10 cellular contexts compared by ENCODE assay signal in the genomic region with DNA sequence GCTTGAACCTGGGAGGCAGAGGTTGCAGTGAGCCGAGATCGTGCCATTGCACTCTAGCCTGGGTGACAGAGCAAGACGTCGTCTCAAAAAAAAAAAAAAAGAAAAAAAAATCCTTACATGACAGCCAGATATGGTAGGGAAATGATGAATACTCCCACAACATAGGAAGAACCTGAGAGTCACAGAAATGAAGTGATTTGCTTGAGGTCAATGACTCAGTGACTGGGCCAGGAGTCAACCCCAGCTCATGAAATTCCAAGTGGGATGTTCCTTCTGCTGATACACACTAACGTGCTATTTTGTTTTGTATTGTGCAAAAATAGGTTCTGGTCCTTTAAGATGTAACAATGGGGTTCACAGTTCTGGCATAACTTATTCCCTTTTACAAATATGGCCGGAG. TPM values are rescaled to one million over a fixed set of nuclear protein-coding genes. Genes with fewer than 3 reads are reported as not detected.
DNase-seq lines count a peak whose midpoint lies in the region; ATAC-seq and TF ChIP-seq lines count a peak whose summit lies in the region.
"Had no signal": no experiment of that assay in that cellular context is flagged by ENCODE, and none has a peak within 500 bp of the region (broad histone marks: within the 10 kb centered on the region; RNA-seq: fewer than 3 reads in every experiment).

No MANE protein-coding gene starts in this region.

- no peak overlapping the region for H3K27ac ChIP-seq in testis
- H3K27ac ChIP-seq: BLaER1 treated with 17β-estradiol and CSF1 and Interleukin-3, amounts not matched to agents 10 nM and 100 nM had no signal

- no peaks in the 10 kb centered on the region for H3K9me3 Mint-ChIP-seq in activated T-cell treated with anti-CD3 and anti-CD28 coated beads, Interleukin-2, amount 50 U/mL, for 4 hours
- no peaks in the 10 kb centered on the region for H3K9me3 Mint-ChIP-seq in activated CD4-positive, alpha-beta memory T cell treated with anti-CD3 and anti-CD28 coated beads, Interleukin-2, amount 10 ng/mL, durations not matched to agents 7 days and 5 days

- POLR2A ChIA-PET in activated CD4-positive, alpha-beta memory T cell treated with anti-CD3 and anti-CD28 coated beads, Interleukin-2, amount 10 ng/mL, durations not matched to agents 7 days and 5 days (lab: Charles Lee): interaction anchor here (1.0 to 32.8 kb wide), 3 partner anchors 8 to 73 kb away, joined by 3 to 1170 read pairs (median 3); a partner anchor contains a TSS

- no peak overlapping the region for H3K4me3 ChIP-seq in fibroblast of pulmonary artery (replicated peaks; ENCODE audit: low read depth, low read length)
- no peak overlapping the region for H3K4me3 ChIP-seq in testis
- H3K4me3 ChIP-seq: BLaER1 treated with 17β-estradiol and CSF1 and Interleukin-3, amounts not matched to agents 10 nM and 100 nM had no signal

- peaks cover 16% of the 10 kb centered on the region for H3K36me3 Mint-ChIP-seq in activated T-cell treated with anti-CD3 and anti-CD28 coated beads, Interleukin-2, amount 50 U/mL, for 4 hours (ENCODE audit: insufficient read depth)
- H3K36me3 Mint-ChIP-seq in activated CD4-positive, alpha-beta memory T cell treated with anti-CD3 and anti-CD28 coated beads, Interleukin-2, amount 10 ng/mL, durations not matched to agents 7 days and 5 days (ENCODE audit: low read depth): peaks cover 63% of the 10 kb centered on the region

- H3K27me3 ChIP-seq in testis: no peaks in the 10 kb centered on the region
- H3K27me3 ChIP-seq: BLaER1 treated with 17β-estradiol and CSF1 and Interleukin-3, amounts not matched to agents 10 nM and 100 nM had no signal

- no peak for TF ChIP-seq POLR2A in testis (IDR thresholded peaks at IDR 0.05)

- peak; percentile 11 to 32 for ATAC-seq in activated T-cell treated with anti-CD3 and anti-CD28 coated beads, Interleukin-2, amount 50 U/mL, for 4 hours
- ATAC-seq in GM18870 (IDR thresholded peaks at IDR 0.05; ENCODE audit: unreplicated experiment): no peak

- in situ Hi-C loops in G401 (cut with HindIII; ENCODE audit: low sequenced_read_pairs): no loop called here

- peak overlapping the region; percentile 74 for H3K4me3 Mint-ChIP-seq in activated T-cell treated with anti-CD3 and anti-CD28 coated beads, Interleukin-2, amount 50 U/mL, for 4 hours
- peak overlapping the region; percentile 69 for H3K4me3 Mint-ChIP-seq in activated CD4-positive, alpha-beta memory T cell treated with anti-CD3 and anti-CD28 coated beads, Interleukin-2, amount 10 ng/mL, durations not matched to agents 7 days and 5 days

- no peaks in the 10 kb centered on the region for H3K27me3 Mint-ChIP-seq in activated T-cell treated with anti-CD3 and anti-CD28 coated beads, Interleukin-2, amount 50 U/mL, for 4 hours (ENCODE audit: low read depth)
- H3K27me3 Mint-ChIP-seq in activated CD4-positive, alpha-beta memory T cell treated with anti-CD3 and anti-CD28 coated beads, Interleukin-2, amount 10 ng/mL, durations not matched to agents 7 days and 5 days: no peaks in the 10 kb centered on the region

- H3K36me3 ChIP-seq in testis (ENCODE audit: low read depth, missing control alignments): no peaks in the 10 kb centered on the region

- TF ChIP-seq CTCF in fibroblast of pulmonary artery (IDR thresholded peaks at IDR 0.05; ENCODE audit: low read length, missing control alignments) (no peak), testis (IDR thresholded peaks at IDR 0.05) (no peak)

- H3K4me1 Mint-ChIP-seq in activated T-cell treated with anti-CD3 and anti-CD28 coated beads, Interleukin-2, amount 50 U/mL, for 4 hours (ENCODE audit: low read depth): peaks cover 81% of the 10 kb centered on the region
- H3K4me1 Mint-ChIP-seq in activated CD4-positive, alpha-beta memory T cell treated with anti-CD3 and anti-CD28 coated beads, Interleukin-2, amount 10 ng/mL, durations not matched to agents 7 days and 5 days: peaks cover 79% of the 10 kb centered on the region

- peak overlapping the region; percentile 88 for H3K27ac Mint-ChIP-seq in activated CD4-positive, alpha-beta memory T cell treated with anti-CD3 and anti-CD28 coated beads, Interleukin-2, amount 10 ng/mL, durations not matched to agents 7 days and 5 days

- WGBS in testis, 2 donors: 49 to 52% methylated on average over 6 of the region's 6 CpGs

- intact Hi-C loops in testis (cut with DNase I; ENCODE audit: low total_unique reads): no loop called here

- no peaks in the 10 kb centered on the region for H3K9me3 ChIP-seq in testis
- H3K9me3 ChIP-seq: BLaER1 treated with 17β-estradiol and CSF1 and Interleukin-3, amounts not matched to agents 10 nM and 100 nM had no signal

- peaks cover 17% of the 10 kb centered on the region for H3K4me1 ChIP-seq in testis

- DNase-seq in activated T-cell treated with anti-CD3 and anti-CD28 coated beads, Interleukin-2, amount 50 U/mL, for 4 hours: no peak
- DNase-seq in activated T-cell treated with anti-CD3 and anti-CD28 coated beads, Interleukin-2, amount 50 U/mL, for 1 hour: no peak
- no peak for DNase-seq in activated CD4-positive, alpha-beta memory T cell treated with anti-CD3 and anti-CD28 coated beads, Interleukin-2, amount 10 ng/mL, durations not matched to agents 7 days and 5 days
- peak; percentile 87 for DNase-seq in fibroblast of pulmonary artery (ENCODE audit: low read depth)
- DNase-seq in stromal cell of bone marrow (ENCODE audit: low read depth): peak; percentile 87
- no peak for DNase-seq in G401 (ENCODE audit: low spot score)
- no peak for DNase-seq in testis
- DNase-seq: activated CD4-positive, alpha-beta T cell treated with anti-CD3 and anti-CD28 coated beads for 1 hour had no signal

- CTCF ChIA-PET in activated CD4-positive, alpha-beta memory T cell treated with anti-CD3 and anti-CD28 coated beads, Interleukin-2, amount 10 ng/mL, durations not matched to agents 7 days and 5 days (lab: Charles Lee): interaction anchor here (1.5 to 19.6 kb wide), 4 partner anchors 5 to 72 kb away, joined by 4 to 683 read pairs (median 380); a partner anchor contains a TSS

RNA-seq across cellular contexts. Expression of a gene that starts 9.0 kb away (rescaled TPM):
- total RNA-seq in activated T-cell treated with anti-CD3 and anti-CD28 coated beads, Interleukin-2, amount 50 U/mL, for 4 hours: 10 to 100 TPM; 80.7 to 94.6 (median 85.8) TPM
- 100 to 1,000 TPM; 157 to 163 TPM for total RNA-seq in activated CD4-positive, alpha-beta memory T cell treated with anti-CD3 and anti-CD28 coated beads, Interleukin-2, amount 10 ng/mL, durations not matched to agents 7 days and 5 days
- 35.3 and 46.6 TPM in 2 replicates for total RNA-seq in G401 (2014; rRNA removed; shearing (Covaris generic))
- 10 to 100 TPM; 18.0 to 20.5 TPM for total RNA-seq in testis
- 16.9 TPM for polyA plus RNA-seq in testis (ENCODE audit: insufficient read depth, low read depth, low replicate concordance)

RNA-seq across cellular contexts. Expression of a gene that starts 19.3 kb away (rescaled TPM):
- total RNA-seq in activated T-cell treated with anti-CD3 and anti-CD28 coated beads, Interleukin-2, amount 50 U/mL, for 4 hours: 10 to 100 TPM; 30.4 to 32.7 (median 31.7) TPM
- total RNA-seq in activated CD4-positive, alpha-beta memory T cell treated with anti-CD3 and anti-CD28 coated beads, Interleukin-2, amount 10 ng/mL, durations not matched to agents 7 days and 5 days: 10 to 100 TPM; 26.5 to 26.9 TPM
- 0.62 and 2.8 TPM in 2 replicates for total RNA-seq in G401 (2014; rRNA removed; shearing (Covaris generic))
- 10 to 100 TPM; 23.1 to 23.3 TPM for total RNA-seq in testis
- polyA plus RNA-seq in testis (ENCODE audit: insufficient read depth, low read depth, low replicate concordance): 18.9 TPM

Comparison
In these comparisons a context has a peak if more than half of its experiments do, and no peak if none do; other contexts are left out.
1. DNase-seq: peak in fibroblast of pulmonary artery (single experiment) and stromal cell of bone marrow (single experiment); none in activated T-cell treated with anti-CD3 and anti-CD28 coated beads, Interleukin-2, amount 50 U/mL, for 4 hours (single experiment), activated T-cell treated with anti-CD3 and anti-CD28 coated beads, Interleukin-2, amount 50 U/mL, for 1 hour (single experiment), activated CD4-positive, alpha-beta memory T cell treated with anti-CD3 and anti-CD28 coated beads, Interleukin-2, amount 10 ng/mL, durations not matched to agents 7 days and 5 days (single experiment), G401 (single experiment) and testis (single experiment).